1 cellular context compared by ENCODE assay signal in genomic region chr12:70251226-70251625, GRCh38.
TF ChIP-seq lines count a peak whose summit lies in the region.

No MANE protein-coding gene starts in this region.

TF ChIP-seq in GM23338, 12 proteins besides CTCF, POLR2A, EP300 and RAD21 (continued from another document):
- TF ChIP-seq EZH2 (IDR thresholded peaks at IDR 0.05; ENCODE audit: low read depth, unreplicated experiment) (no peak), ZNF462 (CRISPR knock-in tag; IDR thresholded peaks at IDR 0.05) (no peak), STAT1 (IDR thresholded peaks at IDR 0.05; ENCODE audit: unreplicated experiment) (no peak), CREB1 (CRISPR knock-in tag; IDR thresholded peaks at IDR 0.05; ENCODE audit: low read depth) (no peak), EZH2phosphoT487 (IDR thresholded peaks at IDR 0.05; ENCODE audit: unreplicated experiment) (no peak), POLR2AphosphoS5 (IDR thresholded peaks at IDR 0.05; ENCODE audit: low read depth) (no peak), ZNF331 (CRISPR knock-in tag; IDR thresholded peaks at IDR 0.05; ENCODE audit: low read depth) (no peak), JUNB (IDR thresholded peaks at IDR 0.05; ENCODE audit: unreplicated experiment) (no peak), NANOG (IDR thresholded peaks at IDR 0.05; ENCODE audit: borderline replicate concordance) (no peak), ZNF114 (CRISPR knock-in tag; IDR thresholded peaks at IDR 0.05) (no peak)
